1 cellular context compared by ENCODE assay signal in the genomic region with DNA sequence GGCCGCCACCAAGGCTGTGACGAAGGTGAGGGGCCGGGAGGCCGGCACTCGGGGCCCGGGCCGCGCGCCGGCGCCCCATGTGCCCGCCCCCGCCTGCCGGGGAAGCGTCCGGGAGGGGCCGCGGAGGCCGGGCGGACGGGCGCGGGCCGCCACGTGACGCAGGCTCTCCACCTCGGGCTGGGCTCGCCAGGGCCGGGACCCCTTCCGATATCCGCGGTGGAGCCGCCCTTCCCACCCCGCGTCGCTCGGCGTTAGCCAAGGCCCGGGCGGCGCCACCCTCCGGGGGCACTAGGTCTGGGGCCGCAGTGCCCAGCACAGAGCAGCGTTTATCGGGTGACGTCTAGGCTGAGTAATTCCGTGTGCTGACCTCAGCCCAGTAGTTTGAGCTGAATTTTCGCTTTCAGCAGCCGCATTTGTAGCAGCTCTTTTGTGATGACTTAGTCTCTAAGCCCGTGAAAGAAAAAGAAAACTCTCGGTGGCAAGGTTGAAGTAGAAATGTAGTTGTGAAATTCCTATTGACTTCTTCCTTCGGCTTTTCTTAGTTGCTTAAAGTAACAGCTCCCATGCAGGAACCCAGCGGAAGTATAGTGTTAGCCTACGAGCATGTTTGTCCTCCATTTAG.
TF ChIP-seq lines count a peak whose summit lies in the region.

No MANE protein-coding gene starts in this region.

TF ChIP-seq in HepG2, 621 proteins besides CTCF, POLR2A, EP300 and RAD21 (continued from another document and continues in another):
- TF ChIP-seq, protein P1, sequence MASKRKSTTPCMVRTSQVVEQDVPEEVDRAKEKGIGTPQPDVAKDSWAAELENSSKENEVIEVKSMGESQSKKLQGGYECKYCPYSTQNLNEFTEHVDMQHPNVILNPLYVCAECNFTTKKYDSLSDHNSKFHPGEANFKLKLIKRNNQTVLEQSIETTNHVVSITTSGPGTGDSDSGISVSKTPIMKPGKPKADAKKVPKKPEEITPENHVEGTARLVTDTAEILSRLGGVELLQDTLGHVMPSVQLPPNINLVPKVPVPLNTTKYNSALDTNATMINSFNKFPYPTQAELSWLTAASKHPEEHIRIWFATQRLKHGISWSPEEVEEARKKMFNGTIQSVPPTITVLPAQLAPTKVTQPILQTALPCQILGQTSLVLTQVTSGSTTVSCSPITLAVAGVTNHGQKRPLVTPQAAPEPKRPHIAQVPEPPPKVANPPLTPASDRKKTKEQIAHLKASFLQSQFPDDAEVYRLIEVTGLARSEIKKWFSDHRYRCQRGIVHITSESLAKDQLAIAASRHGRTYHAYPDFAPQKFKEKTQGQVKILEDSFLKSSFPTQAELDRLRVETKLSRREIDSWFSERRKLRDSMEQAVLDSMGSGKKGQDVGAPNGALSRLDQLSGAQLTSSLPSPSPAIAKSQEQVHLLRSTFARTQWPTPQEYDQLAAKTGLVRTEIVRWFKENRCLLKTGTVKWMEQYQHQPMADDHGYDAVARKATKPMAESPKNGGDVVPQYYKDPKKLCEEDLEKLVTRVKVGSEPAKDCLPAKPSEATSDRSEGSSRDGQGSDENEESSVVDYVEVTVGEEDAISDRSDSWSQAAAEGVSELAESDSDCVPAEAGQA (IDR thresholded peaks at IDR 0.05; ENCODE audit: low read depth): no peak
- TF ChIP-seq, protein P1 (CRISPR knock-in tag; IDR thresholded peaks at IDR 0.05; ENCODE audit: borderline replicate concordance): no peak
- TF ChIP-seq NFRKB (IDR thresholded peaks at IDR 0.05) (no peak), DNMT3B (CRISPR knock-in tag; conservative IDR thresholded peaks at IDR 0.05) (no peak), ZNF724P (CRISPR knock-in tag; IDR thresholded peaks at IDR 0.05; ENCODE audit: borderline replicate concordance) (no peak), HIVEP1 (CRISPR knock-in tag; IDR thresholded peaks at IDR 0.05) (no peak), JDP2 (CRISPR knock-in tag; IDR thresholded peaks at IDR 0.05; ENCODE audit: borderline replicate concordance) (no peak), SRSF1 (optimal IDR thresholded peaks at IDR 0.05; ENCODE audit: low read depth, low read length) (no peak), TBP (CRISPR knock-in tag; IDR thresholded peaks at IDR 0.05) (no peak), TBX2 (CRISPR knock-in tag; IDR thresholded peaks at IDR 0.05; ENCODE audit: borderline replicate concordance) (peak; percentile 41; the same call in 1 of the 2 replicates), SIX1 (CRISPR knock-in tag; IDR thresholded peaks at IDR 0.05; ENCODE audit: borderline replicate concordance) (no peak), ZNF747 (CRISPR knock-in tag; IDR thresholded peaks at IDR 0.05; ENCODE audit: borderline replicate concordance) (no peak), ZNF232 (CRISPR knock-in tag; IDR thresholded peaks at IDR 0.05; ENCODE audit: borderline replicate concordance) (peak; percentile 24; the same call in 1 of the 2 replicates), KDM5A (IDR thresholded peaks at IDR 0.05; ENCODE audit: borderline replicate concordance, low read length) (peak; percentile 56; the same call in 1 of the 2 replicates), ZNF777 (CRISPR knock-in tag; IDR thresholded peaks at IDR 0.05) (peak; percentile 74), SMC3 (IDR thresholded peaks at IDR 0.05; ENCODE audit: low read length) (no peak), MED13 (CRISPR knock-in tag; IDR thresholded peaks at IDR 0.05) (no peak), ZC3H13 (CRISPR knock-in tag; IDR thresholded peaks at IDR 0.05) (0 out of 2 replicates have a peak, but pooled peaks have one; percentile 43), KLF12 (CRISPR knock-in tag; IDR thresholded peaks at IDR 0.05; ENCODE audit: borderline replicate concordance) (no peak), FOXA3 (CRISPR knock-in tag; IDR thresholded peaks at IDR 0.05) (no peak; the same call in 1 of the 2 replicates), AGO1 (IDR thresholded peaks at IDR 0.05; ENCODE audit: low read depth, low read length, poor library complexity, severe bottlenecking) (no peak), GABPB1 (CRISPR knock-in tag; IDR thresholded peaks at IDR 0.05) (peak; percentile 62; the same call in 1 of the 2 replicates), U2AF1 (optimal IDR thresholded peaks at IDR 0.05; ENCODE audit: low read depth, low read length) (no peak), RBFOX2 (IDR thresholded peaks at IDR 0.05; ENCODE audit: low read depth, low read length) (peak; percentile 8; the same call in 1 of the 2 replicates), YY1 (IDR thresholded peaks at IDR 0.05; ENCODE audit: insufficient read depth, insufficient replicate concordance, low read depth, low read length) (peak; percentile 31), ZNF557 (CRISPR knock-in tag; IDR thresholded peaks at IDR 0.05) (no peak), PCBP1 (IDR thresholded peaks at IDR 0.05; ENCODE audit: borderline replicate concordance, low read depth, low read length) (no peak), ZSCAN30 (CRISPR knock-in tag; IDR thresholded peaks at IDR 0.05) (no peak), NONO (IDR thresholded peaks at IDR 0.05) (no peak), NONO (CRISPR knock-in tag; conservative IDR thresholded peaks at IDR 0.05) (no peak), ZNF547 (CRISPR knock-in tag; IDR thresholded peaks at IDR 0.05) (no peak), SIN3A (IDR thresholded peaks at IDR 0.05; ENCODE audit: borderline replicate concordance, low read depth, low read length) (peak; percentile 55; the same call in 1 of the 2 replicates)
- TF ChIP-seq, protein P2, sequence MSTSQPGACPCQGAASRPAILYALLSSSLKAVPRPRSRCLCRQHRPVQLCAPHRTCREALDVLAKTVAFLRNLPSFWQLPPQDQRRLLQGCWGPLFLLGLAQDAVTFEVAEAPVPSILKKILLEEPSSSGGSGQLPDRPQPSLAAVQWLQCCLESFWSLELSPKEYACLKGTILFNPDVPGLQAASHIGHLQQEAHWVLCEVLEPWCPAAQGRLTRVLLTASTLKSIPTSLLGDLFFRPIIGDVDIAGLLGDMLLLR (CRISPR knock-in tag; IDR thresholded peaks at IDR 0.05): no peak
- TF ChIP-seq, protein P3, sequence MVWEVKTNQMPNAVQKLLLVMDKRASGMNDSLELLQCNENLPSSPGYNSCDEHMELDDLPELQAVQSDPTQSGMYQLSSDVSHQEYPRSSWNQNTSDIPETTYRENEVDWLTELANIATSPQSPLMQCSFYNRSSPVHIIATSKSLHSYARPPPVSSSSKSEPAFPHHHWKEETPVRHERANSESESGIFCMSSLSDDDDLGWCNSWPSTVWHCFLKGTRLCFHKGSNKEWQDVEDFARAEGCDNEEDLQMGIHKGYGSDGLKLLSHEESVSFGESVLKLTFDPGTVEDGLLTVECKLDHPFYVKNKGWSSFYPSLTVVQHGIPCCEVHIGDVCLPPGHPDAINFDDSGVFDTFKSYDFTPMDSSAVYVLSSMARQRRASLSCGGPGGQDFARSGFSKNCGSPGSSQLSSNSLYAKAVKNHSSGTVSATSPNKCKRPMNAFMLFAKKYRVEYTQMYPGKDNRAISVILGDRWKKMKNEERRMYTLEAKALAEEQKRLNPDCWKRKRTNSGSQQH (CRISPR knock-in tag; IDR thresholded peaks at IDR 0.05; ENCODE audit: low read depth): peak; percentile 20; the same call in 1 of the 2 replicates
- TF ChIP-seq, protein P4, sequence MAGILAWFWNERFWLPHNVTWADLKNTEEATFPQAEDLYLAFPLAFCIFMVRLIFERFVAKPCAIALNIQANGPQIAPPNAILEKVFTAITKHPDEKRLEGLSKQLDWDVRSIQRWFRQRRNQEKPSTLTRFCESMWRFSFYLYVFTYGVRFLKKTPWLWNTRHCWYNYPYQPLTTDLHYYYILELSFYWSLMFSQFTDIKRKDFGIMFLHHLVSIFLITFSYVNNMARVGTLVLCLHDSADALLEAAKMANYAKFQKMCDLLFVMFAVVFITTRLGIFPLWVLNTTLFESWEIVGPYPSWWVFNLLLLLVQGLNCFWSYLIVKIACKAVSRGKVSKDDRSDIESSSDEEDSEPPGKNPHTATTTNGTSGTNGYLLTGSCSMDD (CRISPR knock-in tag; IDR thresholded peaks at IDR 0.05): no peak
- TF ChIP-seq, protein P5, sequence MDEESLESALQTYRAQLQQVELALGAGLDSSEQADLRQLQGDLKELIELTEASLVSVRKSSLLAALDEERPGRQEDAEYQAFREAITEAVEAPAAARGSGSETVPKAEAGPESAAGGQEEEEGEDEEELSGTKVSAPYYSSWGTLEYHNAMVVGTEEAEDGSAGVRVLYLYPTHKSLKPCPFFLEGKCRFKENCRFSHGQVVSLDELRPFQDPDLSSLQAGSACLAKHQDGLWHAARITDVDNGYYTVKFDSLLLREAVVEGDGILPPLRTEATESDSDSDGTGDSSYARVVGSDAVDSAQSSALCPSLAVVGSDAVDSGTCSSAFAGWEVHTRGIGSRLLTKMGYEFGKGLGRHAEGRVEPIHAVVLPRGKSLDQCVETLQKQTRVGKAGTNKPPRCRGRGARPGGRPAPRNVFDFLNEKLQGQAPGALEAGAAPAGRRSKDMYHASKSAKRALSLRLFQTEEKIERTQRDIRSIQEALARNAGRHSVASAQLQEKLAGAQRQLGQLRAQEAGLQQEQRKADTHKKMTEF (CRISPR knock-in tag; IDR thresholded peaks at IDR 0.05): peak; percentile 53; the same call in 1 of the 2 replicates
- TF ChIP-seq, protein P6, sequence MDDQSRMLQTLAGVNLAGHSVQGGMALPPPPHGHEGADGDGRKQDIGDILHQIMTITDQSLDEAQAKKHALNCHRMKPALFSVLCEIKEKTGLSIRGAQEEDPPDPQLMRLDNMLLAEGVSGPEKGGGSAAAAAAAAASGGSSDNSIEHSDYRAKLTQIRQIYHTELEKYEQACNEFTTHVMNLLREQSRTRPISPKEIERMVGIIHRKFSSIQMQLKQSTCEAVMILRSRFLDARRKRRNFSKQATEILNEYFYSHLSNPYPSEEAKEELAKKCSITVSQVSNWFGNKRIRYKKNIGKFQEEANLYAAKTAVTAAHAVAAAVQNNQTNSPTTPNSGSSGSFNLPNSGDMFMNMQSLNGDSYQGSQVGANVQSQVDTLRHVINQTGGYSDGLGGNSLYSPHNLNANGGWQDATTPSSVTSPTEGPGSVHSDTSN (CRISPR knock-in tag; IDR thresholded peaks at IDR 0.05; ENCODE audit: borderline replicate concordance): no peak
- TF ChIP-seq, protein P7, sequence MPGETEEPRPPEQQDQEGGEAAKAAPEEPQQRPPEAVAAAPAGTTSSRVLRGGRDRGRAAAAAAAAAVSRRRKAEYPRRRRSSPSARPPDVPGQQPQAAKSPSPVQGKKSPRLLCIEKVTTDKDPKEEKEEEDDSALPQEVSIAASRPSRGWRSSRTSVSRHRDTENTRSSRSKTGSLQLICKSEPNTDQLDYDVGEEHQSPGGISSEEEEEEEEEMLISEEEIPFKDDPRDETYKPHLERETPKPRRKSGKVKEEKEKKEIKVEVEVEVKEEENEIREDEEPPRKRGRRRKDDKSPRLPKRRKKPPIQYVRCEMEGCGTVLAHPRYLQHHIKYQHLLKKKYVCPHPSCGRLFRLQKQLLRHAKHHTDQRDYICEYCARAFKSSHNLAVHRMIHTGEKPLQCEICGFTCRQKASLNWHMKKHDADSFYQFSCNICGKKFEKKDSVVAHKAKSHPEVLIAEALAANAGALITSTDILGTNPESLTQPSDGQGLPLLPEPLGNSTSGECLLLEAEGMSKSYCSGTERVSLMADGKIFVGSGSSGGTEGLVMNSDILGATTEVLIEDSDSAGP (CRISPR knock-in tag; IDR thresholded peaks at IDR 0.05; ENCODE audit: borderline replicate concordance): no peak; the same call in 1 of the 2 replicates
- TF ChIP-seq, protein P8, sequence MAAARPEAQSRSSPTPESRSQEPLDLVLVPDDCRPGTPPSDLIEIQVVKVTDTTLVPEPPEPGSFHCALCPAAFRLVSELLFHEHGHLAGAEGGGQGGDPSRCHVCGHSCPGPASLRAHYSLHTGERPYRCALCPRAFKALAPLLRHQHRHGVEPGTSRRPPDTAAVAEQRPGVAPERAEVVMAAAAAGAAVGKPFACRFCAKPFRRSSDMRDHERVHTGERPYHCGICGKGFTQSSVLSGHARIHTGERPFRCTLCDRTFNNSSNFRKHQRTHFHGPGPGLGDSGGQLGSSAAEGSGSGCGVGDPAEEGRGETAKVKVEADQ (CRISPR knock-in tag; IDR thresholded peaks at IDR 0.05; ENCODE audit: borderline replicate concordance): no peak
- TF ChIP-seq, protein P9, sequence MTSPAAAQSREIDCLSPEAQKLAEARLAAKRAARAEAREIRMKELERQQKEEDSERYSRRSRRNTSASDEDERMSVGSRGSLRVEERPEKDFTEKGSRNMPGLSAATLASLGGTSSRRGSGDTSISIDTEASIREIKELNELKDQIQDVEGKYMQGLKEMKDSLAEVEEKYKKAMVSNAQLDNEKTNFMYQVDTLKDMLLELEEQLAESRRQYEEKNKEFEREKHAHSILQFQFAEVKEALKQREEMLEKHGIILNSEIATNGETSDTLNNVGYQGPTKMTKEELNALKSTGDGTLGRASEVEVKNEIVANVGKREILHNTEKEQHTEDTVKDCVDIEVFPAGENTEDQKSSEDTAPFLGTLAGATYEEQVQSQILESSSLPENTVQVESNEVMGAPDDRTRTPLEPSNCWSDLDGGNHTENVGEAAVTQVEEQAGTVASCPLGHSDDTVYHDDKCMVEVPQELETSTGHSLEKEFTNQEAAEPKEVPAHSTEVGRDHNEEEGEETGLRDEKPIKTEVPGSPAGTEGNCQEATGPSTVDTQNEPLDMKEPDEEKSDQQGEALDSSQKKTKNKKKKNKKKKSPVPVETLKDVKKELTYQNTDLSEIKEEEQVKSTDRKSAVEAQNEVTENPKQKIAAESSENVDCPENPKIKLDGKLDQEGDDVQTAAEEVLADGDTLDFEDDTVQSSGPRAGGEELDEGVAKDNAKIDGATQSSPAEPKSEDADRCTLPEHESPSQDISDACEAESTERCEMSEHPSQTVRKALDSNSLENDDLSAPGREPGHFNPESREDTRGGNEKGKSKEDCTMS (CRISPR knock-in tag; conservative IDR thresholded peaks at IDR 0.05): no peak
